1 cellular context compared by ENCODE assay signal in genomic region chr12:122245553-122245952, GRCh38.
TF ChIP-seq lines count a peak whose summit lies in the region.

No MANE protein-coding gene starts in this region.

TF ChIP-seq in K562, 482 proteins besides CTCF, POLR2A, EP300 and RAD21:
- TF ChIP-seq NEUROD1 (IDR thresholded peaks at IDR 0.05; ENCODE audit: borderline replicate concordance, low read depth, low read length, partially characterized antibody) (no peak), ZNF778 (CRISPR knock-in tag; IDR thresholded peaks at IDR 0.05) (no peak), ZNF217 (CRISPR knock-in tag; IDR thresholded peaks at IDR 0.05) (no peak), HDAC2 (IDR thresholded peaks at IDR 0.05) (no peak), ZBTB40 (IDR thresholded peaks at IDR 0.05) (peak; percentile 95), ZBTB40 (CRISPR knock-in tag; IDR thresholded peaks at IDR 0.05) (peak; percentile 87), TEAD2 (tag; IDR thresholded peaks at IDR 0.05) (no peak), ATF6 (CRISPR knock-in tag; IDR thresholded peaks at IDR 0.05) (no peak), POLR3A (IDR thresholded peaks at IDR 0.05; ENCODE audit: borderline replicate concordance, extremely low read depth, insufficient read depth, insufficient read length) (no peak)
